Comparison of ENCODE assay signal across 14 cellular contexts in the genomic region with DNA sequence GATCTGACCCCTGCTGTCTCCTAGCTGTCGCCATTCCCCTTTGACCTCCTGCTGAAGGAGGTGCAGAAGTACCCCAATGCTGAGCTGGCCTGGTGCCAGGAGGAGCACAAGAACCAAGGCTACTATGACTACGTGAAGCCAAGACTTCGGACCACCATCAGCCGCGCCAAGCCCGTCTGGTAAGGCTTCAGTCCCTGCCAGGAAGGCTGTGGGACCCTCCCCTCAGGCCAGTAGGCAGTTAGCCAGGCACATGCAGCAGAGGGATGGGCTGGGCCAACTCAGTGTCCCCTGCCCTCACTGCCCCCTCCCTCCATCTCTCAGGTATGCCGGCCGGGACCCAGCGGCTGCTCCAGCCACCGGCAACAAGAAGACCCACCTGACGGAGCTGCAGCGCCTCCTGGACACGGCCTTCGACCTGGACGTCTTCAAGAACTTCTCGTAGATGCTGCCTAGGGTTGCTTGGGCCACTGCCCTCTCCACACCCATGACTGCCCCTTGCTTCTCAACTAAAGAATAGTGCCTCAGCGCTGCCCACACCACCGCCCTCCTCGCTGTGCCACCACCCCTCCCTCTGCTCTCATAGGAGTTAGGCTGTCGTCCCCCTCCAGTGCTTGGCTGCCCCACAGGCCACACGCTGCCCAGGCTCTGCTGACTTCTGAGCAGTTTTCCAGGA.
"Had no signal": no experiment of that assay in that cellular context is flagged by ENCODE, and none has a peak within 500 bp of the region (broad histone marks: within the 10 kb centered on the region; RNA-seq: fewer than 3 reads in every experiment).

No MANE protein-coding gene starts in this region.

- H3K27ac Mint-ChIP-seq: activated CD4-positive, alpha-beta memory T cell treated with anti-CD3 and anti-CD28 coated beads for 36 hours; activated naive CD4-positive, alpha-beta T cell treated with anti-CD3 and anti-CD28 coated beads for 36 hours had no signal

- H3K4me1 ChIP-seq: uterus had no signal

- H3K36me3 ChIP-seq: uterus had no signal

- H3K9me3 Mint-ChIP-seq: activated CD4-positive, alpha-beta memory T cell treated with anti-CD3 and anti-CD28 coated beads for 36 hours; activated naive CD4-positive, alpha-beta T cell treated with anti-CD3 and anti-CD28 coated beads for 36 hours; naive thymus-derived CD8-positive, alpha-beta T cell had no signal

- H3K27ac ChIP-seq: uterus had no signal

- H3K4me3 Mint-ChIP-seq: activated CD4-positive, alpha-beta memory T cell treated with anti-CD3 and anti-CD28 coated beads for 36 hours; activated naive CD4-positive, alpha-beta T cell treated with anti-CD3 and anti-CD28 coated beads for 36 hours; naive thymus-derived CD8-positive, alpha-beta T cell had no signal

- DNase-seq: activated CD4-positive, alpha-beta memory T cell treated with anti-CD3 and anti-CD28 coated beads for 36 hours; activated naive CD4-positive, alpha-beta T cell treated with anti-CD3 and anti-CD28 coated beads for 36 hours; caudate nucleus; cortex of kidney; effector memory CD4-positive, alpha-beta T cell; erythroblast; hippocampal formation; naive thymus-derived CD8-positive, alpha-beta T cell; nucleus accumbens; stimulated activated CD4-positive, alpha-beta T cell treated with anti-CD3 and anti-CD28 coated beads, Interleukin-15, amount 100 ng/mL, for 24 hours; stimulated activated CD4-positive, alpha-beta T cell treated with anti-CD3 and anti-CD28 coated beads, Interleukin-4, amount 100 ng/mL, for 4 hours; uterus had no signal

- H3K27me3 ChIP-seq: uterus had no signal

- H3K27me3 Mint-ChIP-seq: activated CD4-positive, alpha-beta memory T cell treated with anti-CD3 and anti-CD28 coated beads for 36 hours; naive thymus-derived CD8-positive, alpha-beta T cell had no signal

- H3K9me3 ChIP-seq: uterus had no signal

- H3K4me3 ChIP-seq: lung, uterus had no signal

- ATAC-seq: activated CD4-positive, CD25-positive, alpha-beta regulatory T cell treated with anti-CD3 and anti-CD28 coated beads, Interleukin-2, amount 50 U/mL, for 24 hours; naive thymus-derived CD8-positive, alpha-beta T cell had no signal
